Comparison of ENCODE assay signal across 22 cellular contexts in the genomic region with DNA sequence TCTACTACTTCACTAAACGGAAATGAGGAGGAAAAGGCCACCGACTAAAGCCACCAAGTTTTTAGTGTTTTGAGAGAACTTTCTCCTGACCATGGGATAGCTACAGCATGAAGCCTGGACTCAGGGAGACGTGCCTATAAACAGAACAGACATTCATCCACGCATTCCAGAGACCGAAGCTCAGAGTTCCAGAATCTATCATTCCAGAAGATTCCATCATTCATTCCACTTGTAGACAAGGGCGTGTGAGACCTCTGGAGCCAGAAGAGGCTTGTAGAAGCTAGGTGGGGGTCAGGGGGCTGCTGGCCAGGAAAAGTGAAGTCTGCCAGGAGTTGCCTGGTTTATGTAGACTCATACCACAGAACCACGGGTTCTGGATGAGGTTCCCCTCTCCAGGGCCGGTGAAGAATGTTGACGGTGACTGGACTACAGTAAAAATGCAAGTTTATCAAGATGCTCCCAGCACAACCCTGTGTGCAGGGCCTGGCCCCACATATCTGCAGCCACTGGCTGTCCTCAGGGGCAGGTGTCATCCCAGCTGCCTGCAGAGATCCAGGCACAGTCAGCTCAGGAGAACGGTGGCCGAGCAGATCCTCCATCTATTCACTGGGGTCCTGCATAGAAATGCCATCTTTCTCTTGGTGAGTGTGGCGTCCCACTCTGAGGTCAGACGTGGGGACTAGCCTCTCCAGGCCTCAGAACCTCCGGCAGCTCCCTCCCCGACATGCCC.
"Had no signal": no experiment of that assay in that cellular context is flagged by ENCODE, and none has a peak within 500 bp of the region (broad histone marks: within the 10 kb centered on the region; RNA-seq: fewer than 3 reads in every experiment).

No MANE protein-coding gene starts in this region.

- H3K36me3 Mint-ChIP-seq: naive thymus-derived CD8-positive, alpha-beta T cell had no signal

- H3K4me1 ChIP-seq: gastrocnemius medialis, parathyroid adenoma, stomach, transverse colon had no signal

- H3K4me3 ChIP-seq: dorsolateral prefrontal cortex, gastrocnemius medialis, lung, sigmoid colon, stomach, thoracic aorta, transverse colon had no signal

- H3K9me3 ChIP-seq: gastrocnemius medialis, sigmoid colon, stomach, thoracic aorta, transverse colon had no signal

- DNase-seq: central memory CD4-positive, alpha-beta T cell; cortex of kidney; dorsolateral prefrontal cortex; effector CD8-positive, alpha-beta T cell; gastrocnemius medialis; immature natural killer cell; left colon; left ventricle myocardium superior; mesenchymal stem cell; naive thymus-derived CD8-positive, alpha-beta T cell; sigmoid colon; small intestine; stimulated activated CD4-positive, alpha-beta T cell treated with anti-CD3 and anti-CD28 coated beads, Interleukin-12 subunit alpha, Interleukin-12 subunit beta, amount 100 ng/mL, for 4 hours; stimulated activated naive CD4-positive, alpha-beta T cell; stomach; substantia nigra; transverse colon had no signal

- H3K27me3 Mint-ChIP-seq: naive thymus-derived CD8-positive, alpha-beta T cell had no signal

- H3K36me3 ChIP-seq: gastrocnemius medialis, sigmoid colon, stomach, thoracic aorta, transverse colon had no signal

- ATAC-seq: gastrocnemius medialis; left colon; left ventricle myocardium superior; naive thymus-derived CD8-positive, alpha-beta T cell had no signal

- H3K27me3 ChIP-seq: dorsolateral prefrontal cortex, gastrocnemius medialis, sigmoid colon, transverse colon had no signal

- H3K9me3 Mint-ChIP-seq: naive thymus-derived CD8-positive, alpha-beta T cell had no signal

- FAIRE-seq: endometrium, keratinocyte, small intestine had no signal

- H3K27ac ChIP-seq: dorsolateral prefrontal cortex, gastrocnemius medialis, parathyroid adenoma, sigmoid colon, stomach, thoracic aorta, transverse colon had no signal

- H3K9ac ChIP-seq: parathyroid adenoma had no signal

- H3K4me3 Mint-ChIP-seq: immature natural killer cell; naive thymus-derived CD8-positive, alpha-beta T cell had no signal

- H2AFZ ChIP-seq: parathyroid adenoma had no signal
